Comparison of ENCODE assay signal across 8 cellular contexts in genomic region chr4:118076958-118077766, GRCh38. TPM values are rescaled to one million over a fixed set of nuclear protein-coding genes. Genes with fewer than 3 reads are reported as not detected.
DNase-seq lines count a peak whose midpoint lies in the region; ATAC-seq and TF ChIP-seq lines count a peak whose summit lies in the region.

No MANE protein-coding gene starts in this region.

- peak; percentile 5 for DNase-seq in NCI-H1105 treated with DMSO at 0.1 percent for 48 hours (lab: John Stamatoyannopoulos, UW)
- no peak for DNase-seq in NCI-H1105 (lab: John Stamatoyannopoulos, UW)
- peak; percentile 7 for DNase-seq in HPDE6-E6E7 (ENCODE audit: extremely low spot score)
- DNase-seq in activated CD4-positive, alpha-beta T cell treated with anti-CD3 and anti-CD28 coated beads, Interleukin-2, amount 50 U/mL, for 48 hours = peak; percentile 12 to 14
- DNase-seq in mucosa of descending colon = peak in 2 of 3 donors; percentile 25 to 40
- DNase-seq in ascending aorta (ENCODE audit: low spot score in 2 of 2) = no peak
- DNase-seq in NCI-H1417 (lab: John Stamatoyannopoulos, UW) = no peak

- no peak overlapping the region for H3K27ac ChIP-seq in ascending aorta

- H3K4me3 ChIP-seq in mucosa of descending colon (no peak overlapping the region), ascending aorta (no peak overlapping the region)

- no peaks in the 10 kb centered on the region for H3K9me3 ChIP-seq in mucosa of descending colon
- H3K9me3 ChIP-seq in ascending aorta = no peaks in the 10 kb centered on the region

- intact Hi-C loops in mucosa of descending colon (cut with DNase I, micrococcal nuclease) (no loop called here), ascending aorta (cut with DNase I) (no loop called here)

- no peaks in the 10 kb centered on the region for H3K27me3 ChIP-seq in ascending aorta

- H3K4me1 ChIP-seq in mucosa of descending colon (ENCODE audit: low read depth) (no peaks in the 10 kb centered on the region), ascending aorta (no peaks in the 10 kb centered on the region)

- peak; percentile 69 for ATAC-seq in GM19372 (IDR thresholded peaks at IDR 0.05; ENCODE audit: low read depth, unreplicated experiment)
- peak; percentile 49 for ATAC-seq in mucosa of descending colon

- TF ChIP-seq CTCF in mucosa of descending colon (IDR thresholded peaks at IDR 0.05) (no peak), ascending aorta (IDR thresholded peaks at IDR 0.05) (no peak)

- H3K36me3 ChIP-seq in mucosa of descending colon (ENCODE audit: low read depth) (no peaks in the 10 kb centered on the region), ascending aorta (no peaks in the 10 kb centered on the region)

RNA-seq across cellular contexts. Expression of gene NDST3, which starts 42.9 kb away (rescaled TPM):
- total RNA-seq in mucosa of descending colon (under 1 TPM; 0.09 to 0.26 (median 0.12) TPM), ascending aorta (not detected)

Comparison
In these comparisons a context has a peak if more than half of its experiments do, and no peak if none do; other contexts are left out.
1. DNase-seq: peak in NCI-H1105 treated with DMSO at 0.1 percent for 48 hours (single experiment), HPDE6-E6E7 (single experiment), activated CD4-positive, alpha-beta T cell treated with anti-CD3 and anti-CD28 coated beads, Interleukin-2, amount 50 U/mL, for 48 hours (2 of 2) and mucosa of descending colon (2 of 3); none in NCI-H1105 (single experiment), ascending aorta (0 of 2) and NCI-H1417 (0 of 3).